ENCODE assay signal across 1 cellular context in the genomic region with DNA sequence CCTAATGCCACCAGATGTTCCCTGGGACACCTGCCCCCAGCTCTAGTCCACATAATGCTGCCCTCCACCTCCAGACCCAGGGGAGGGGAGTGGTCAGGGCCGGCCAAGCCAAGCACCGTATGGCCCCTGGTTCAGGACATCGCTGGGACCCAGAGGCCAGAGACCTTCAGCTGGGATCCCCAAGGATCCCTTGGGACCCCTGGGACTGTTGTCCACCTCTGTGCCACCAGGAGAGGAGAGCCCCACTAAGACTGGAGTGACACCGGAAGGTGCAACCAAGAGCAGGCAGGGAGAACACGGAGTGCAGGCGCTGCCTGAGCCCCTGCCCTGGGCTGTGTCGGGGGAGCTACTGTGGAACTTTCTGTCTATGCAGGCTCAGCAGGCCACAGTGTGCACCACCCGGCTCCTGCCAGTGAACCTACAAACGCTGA.
TF ChIP-seq lines count a peak whose summit lies in the region.

No MANE protein-coding gene starts in this region.

TF ChIP-seq in WTC11, 78 proteins besides CTCF, POLR2A, EP300 and RAD21 (continued from another document):
- TF ChIP-seq ZNF532 (CRISPR knock-in tag; IDR thresholded peaks at IDR 0.05; ENCODE audit: borderline replicate concordance) (no peak), NR2C2 (CRISPR knock-in tag; IDR thresholded peaks at IDR 0.05) (no peak), PRRX2 (CRISPR knock-in tag; IDR thresholded peaks at IDR 0.05) (no peak)
